In genomic region chr3:189529468-189529867, GRCh38 we compare ENCODE assay signal across 14 cellular contexts.
DNase-seq lines count a peak whose midpoint lies in the region; ATAC-seq and TF ChIP-seq lines count a peak whose summit lies in the region.
"Had no signal": no experiment of that assay in that cellular context is flagged by ENCODE, and none has a peak within 500 bp of the region (broad histone marks: within the 10 kb centered on the region; RNA-seq: fewer than 3 reads in every experiment).

No MANE protein-coding gene starts in this region.

- peak; percentile 3 for DNase-seq in stimulated activated CD4-positive, alpha-beta T cell treated with anti-CD3 and anti-CD28 coated beads, Interleukin-15, amount 100 ng/mL, for 24 hours
- no peak for DNase-seq in stimulated activated CD4-positive, alpha-beta T cell treated with anti-CD3 and anti-CD28 coated beads, Interleukin-1b, Interleukin-23, amount 100 ng/mL, for 48 hours
- DNase-seq in type B pancreatic cell (ENCODE audit: extremely low spot score, unreplicated experiment) = no peak
- no peak for DNase-seq in SHP77 (lab: John Stamatoyannopoulos, UW)
- DNase-seq in HK-2 (ENCODE audit: unreplicated experiment) = no peak
- no peak for DNase-seq in endodermal cell
- DNase-seq: activated effector memory CD4-positive, alpha-beta T cell treated with Interleukin-2 at 50 U/mL for 16 hours; AML-193; naive thymus-derived CD4-positive, alpha-beta T cell; NCI-H146; upper lobe of right lung had no signal

- H3K9me3 Mint-ChIP-seq in type B pancreatic cell (peaks cover 7% of the 10 kb centered on the region), endodermal cell (no peaks in the 10 kb centered on the region)

- H3K27me3 Mint-ChIP-seq in type B pancreatic cell = peaks cover 34% of the 10 kb centered on the region
- H3K27me3 Mint-ChIP-seq in endodermal cell (ENCODE audit: insufficient read depth) = no peaks in the 10 kb centered on the region

- H3K4me1 ChIP-seq in endodermal cell (ENCODE audit: control insufficient read depth, insufficient read depth, low read length) = no peaks in the 10 kb centered on the region
- H3K4me1 ChIP-seq: prostate gland, upper lobe of right lung had no signal

- no peaks in the 10 kb centered on the region for H3K27me3 ChIP-seq in endodermal cell (ENCODE audit: control insufficient read depth, insufficient read depth, low read length, poor library complexity, severe bottlenecking)
- H3K27me3 ChIP-seq: upper lobe of right lung had no signal

- H3K4me1 Mint-ChIP-seq in type B pancreatic cell (ENCODE audit: unreplicated experiment) = no peaks in the 10 kb centered on the region
- no peaks in the 10 kb centered on the region for H3K4me1 Mint-ChIP-seq in endodermal cell

- H3K4me3 Mint-ChIP-seq in type B pancreatic cell = no peak overlapping the region
- H3K4me3 Mint-ChIP-seq in endodermal cell = no peak overlapping the region
- H3K4me3 Mint-ChIP-seq: naive thymus-derived CD4-positive, alpha-beta T cell had no signal

- WGBS in endodermal cell (ENCODE audit: insufficient coverage in 1 of 2, insufficient read length in 1 of 2), 2 experiments = 100% methylated on average over 1 of the region's 1 CpG; no CpG with 5 or more reads in 1 of the 2 experiments

- no peaks in the 10 kb centered on the region for H3K36me3 Mint-ChIP-seq in type B pancreatic cell
- H3K36me3 Mint-ChIP-seq in endodermal cell (ENCODE audit: low read depth) = no peaks in the 10 kb centered on the region

- TF ChIP-seq CTCF in type B pancreatic cell (conservative IDR thresholded peaks at IDR 0.05) (no peak), endodermal cell (conservative IDR thresholded peaks at IDR 0.05) (no peak)

- peak overlapping the region; percentile 6 for H3K27ac Mint-ChIP-seq in type B pancreatic cell
- H3K27ac Mint-ChIP-seq in endodermal cell = no peak overlapping the region
- H3K27ac Mint-ChIP-seq: naive thymus-derived CD4-positive, alpha-beta T cell had no signal

- ATAC-seq in GM21717 (IDR thresholded peaks at IDR 0.05; ENCODE audit: unreplicated experiment) = peak; percentile 73
- ATAC-seq in HG03442 (IDR thresholded peaks at IDR 0.05; ENCODE audit: unreplicated experiment) = peak; percentile 85
- ATAC-seq: naive thymus-derived CD4-positive, alpha-beta T cell; upper lobe of right lung had no signal

- no peak overlapping the region for H3K4me3 ChIP-seq in endodermal cell (ENCODE audit: low read length)
- H3K4me3 ChIP-seq: prostate gland, upper lobe of right lung had no signal

- no peak overlapping the region for H3K27ac ChIP-seq in endodermal cell (ENCODE audit: low read depth, low read length)
- H3K27ac ChIP-seq: prostate gland, upper lobe of right lung had no signal

- H3K36me3 ChIP-seq in endodermal cell (ENCODE audit: control insufficient read depth, insufficient read depth, low read length) = no peaks in the 10 kb centered on the region
- H3K36me3 ChIP-seq: prostate gland, upper lobe of right lung had no signal

- no peaks in the 10 kb centered on the region for H3K9me3 ChIP-seq in endodermal cell (ENCODE audit: control insufficient read depth, low read length)
- H3K9me3 ChIP-seq: prostate gland, upper lobe of right lung had no signal

- H3K9ac ChIP-seq in endodermal cell (ENCODE audit: extremely low read depth, low read length, poor library complexity, severe bottlenecking) = no peak overlapping the region
